ENCODE assay signal across 2 cellular contexts in the genomic region with DNA sequence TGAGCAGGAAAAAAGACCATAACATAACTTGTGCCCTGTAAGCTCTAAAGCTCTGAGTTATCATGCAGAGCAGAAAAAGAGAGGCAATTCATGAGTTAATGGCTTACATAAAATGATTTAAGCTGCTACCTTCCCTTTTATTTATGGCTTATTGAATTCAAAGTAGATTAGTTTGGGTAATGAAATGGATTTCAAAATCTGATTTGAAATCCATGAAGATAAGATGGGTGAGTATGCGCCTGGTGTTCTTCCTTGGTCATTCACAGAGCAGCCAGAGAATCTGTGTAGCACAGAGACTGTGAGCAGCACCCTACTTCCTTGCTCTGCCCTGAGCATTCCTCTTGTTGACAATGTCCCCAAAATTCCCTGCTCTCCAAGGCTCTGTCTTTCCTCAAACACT.
TF ChIP-seq lines count a peak whose summit lies in the region.

No MANE protein-coding gene starts in this region.

TF ChIP-seq in SK-N-SH, 30 proteins besides CTCF, POLR2A, EP300 and RAD21:
- peak; percentile 66; the same call in 1 of the 2 replicates for TF ChIP-seq RCOR1 (IDR thresholded peaks at IDR 0.05; ENCODE audit: low read length)
- TF ChIP-seq TEAD4 (IDR thresholded peaks at IDR 0.05; ENCODE audit: borderline replicate concordance, insufficient read depth) = no peak
- no peak for TF ChIP-seq SIN3A (IDR thresholded peaks at IDR 0.05; ENCODE audit: borderline replicate concordance, low read depth, low read length)
- no peak for TF ChIP-seq MEF2A (IDR thresholded peaks at IDR 0.05; ENCODE audit: borderline replicate concordance, low read depth)
- TF ChIP-seq NFIC (IDR thresholded peaks at IDR 0.05; ENCODE audit: borderline replicate concordance) = no peak
- TF ChIP-seq GATA2 (CRISPR knock-in tag; IDR thresholded peaks at IDR 0.05) = peak; percentile 69; the same call in 1 of the 2 replicates
- peak; percentile 33 for TF ChIP-seq CHD2 (IDR thresholded peaks at IDR 0.05; ENCODE audit: low read length, partially characterized antibody)

TF ChIP-seq in SK-N-SH treated with all-trans-retinoic acid at 6 μM for 48 hours, 23 proteins besides CTCF, POLR2A, EP300 and RAD21:
- TF ChIP-seq BACH2 (CRISPR knock-in tag; IDR thresholded peaks at IDR 0.05; ENCODE audit: borderline replicate concordance) = no peak
- TF ChIP-seq, protein P1, sequence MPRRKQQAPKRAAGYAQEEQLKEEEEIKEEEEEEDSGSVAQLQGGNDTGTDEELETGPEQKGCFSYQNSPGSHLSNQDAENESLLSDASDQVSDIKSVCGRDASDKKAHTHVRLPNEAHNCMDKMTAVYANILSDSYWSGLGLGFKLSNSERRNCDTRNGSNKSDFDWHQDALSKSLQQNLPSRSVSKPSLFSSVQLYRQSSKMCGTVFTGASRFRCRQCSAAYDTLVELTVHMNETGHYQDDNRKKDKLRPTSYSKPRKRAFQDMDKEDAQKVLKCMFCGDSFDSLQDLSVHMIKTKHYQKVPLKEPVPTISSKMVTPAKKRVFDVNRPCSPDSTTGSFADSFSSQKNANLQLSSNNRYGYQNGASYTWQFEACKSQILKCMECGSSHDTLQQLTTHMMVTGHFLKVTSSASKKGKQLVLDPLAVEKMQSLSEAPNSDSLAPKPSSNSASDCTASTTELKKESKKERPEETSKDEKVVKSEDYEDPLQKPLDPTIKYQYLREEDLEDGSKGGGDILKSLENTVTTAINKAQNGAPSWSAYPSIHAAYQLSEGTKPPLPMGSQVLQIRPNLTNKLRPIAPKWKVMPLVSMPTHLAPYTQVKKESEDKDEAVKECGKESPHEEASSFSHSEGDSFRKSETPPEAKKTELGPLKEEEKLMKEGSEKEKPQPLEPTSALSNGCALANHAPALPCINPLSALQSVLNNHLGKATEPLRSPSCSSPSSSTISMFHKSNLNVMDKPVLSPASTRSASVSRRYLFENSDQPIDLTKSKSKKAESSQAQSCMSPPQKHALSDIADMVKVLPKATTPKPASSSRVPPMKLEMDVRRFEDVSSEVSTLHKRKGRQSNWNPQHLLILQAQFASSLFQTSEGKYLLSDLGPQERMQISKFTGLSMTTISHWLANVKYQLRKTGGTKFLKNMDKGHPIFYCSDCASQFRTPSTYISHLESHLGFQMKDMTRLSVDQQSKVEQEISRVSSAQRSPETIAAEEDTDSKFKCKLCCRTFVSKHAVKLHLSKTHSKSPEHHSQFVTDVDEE (CRISPR knock-in tag; IDR thresholded peaks at IDR 0.05) = 0 out of 2 replicates have a peak, but pooled peaks have one; percentile 29
- TF ChIP-seq ZFP30 (CRISPR knock-in tag; IDR thresholded peaks at IDR 0.05) = no peak
- peak; percentile 30; the same call in 1 of the 2 replicates for TF ChIP-seq ISL1 (CRISPR knock-in tag; IDR thresholded peaks at IDR 0.05)
- no peak for TF ChIP-seq ZNF8 (CRISPR knock-in tag; IDR thresholded peaks at IDR 0.05)
- TF ChIP-seq TCF4 (CRISPR knock-in tag; IDR thresholded peaks at IDR 0.05; ENCODE audit: borderline replicate concordance) = peak; percentile 44; the same call in 1 of the 2 replicates
- no peak for TF ChIP-seq ZFP3 (CRISPR knock-in tag; IDR thresholded peaks at IDR 0.05)
- TF ChIP-seq, protein P2, sequence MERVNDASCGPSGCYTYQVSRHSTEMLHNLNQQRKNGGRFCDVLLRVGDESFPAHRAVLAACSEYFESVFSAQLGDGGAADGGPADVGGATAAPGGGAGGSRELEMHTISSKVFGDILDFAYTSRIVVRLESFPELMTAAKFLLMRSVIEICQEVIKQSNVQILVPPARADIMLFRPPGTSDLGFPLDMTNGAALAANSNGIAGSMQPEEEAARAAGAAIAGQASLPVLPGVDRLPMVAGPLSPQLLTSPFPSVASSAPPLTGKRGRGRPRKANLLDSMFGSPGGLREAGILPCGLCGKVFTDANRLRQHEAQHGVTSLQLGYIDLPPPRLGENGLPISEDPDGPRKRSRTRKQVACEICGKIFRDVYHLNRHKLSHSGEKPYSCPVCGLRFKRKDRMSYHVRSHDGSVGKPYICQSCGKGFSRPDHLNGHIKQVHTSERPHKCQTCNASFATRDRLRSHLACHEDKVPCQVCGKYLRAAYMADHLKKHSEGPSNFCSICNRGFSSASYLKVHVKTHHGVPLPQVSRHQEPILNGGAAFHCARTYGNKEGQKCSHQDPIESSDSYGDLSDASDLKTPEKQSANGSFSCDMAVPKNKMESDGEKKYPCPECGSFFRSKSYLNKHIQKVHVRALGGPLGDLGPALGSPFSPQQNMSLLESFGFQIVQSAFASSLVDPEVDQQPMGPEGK (CRISPR knock-in tag; IDR thresholded peaks at IDR 0.05; ENCODE audit: borderline replicate concordance) = no peak
TF ChIP-seq in SK-N-SH treated with all-trans-retinoic acid at 6 μM for 48 hours: peak in this region for 3.
